In the genomic region with DNA sequence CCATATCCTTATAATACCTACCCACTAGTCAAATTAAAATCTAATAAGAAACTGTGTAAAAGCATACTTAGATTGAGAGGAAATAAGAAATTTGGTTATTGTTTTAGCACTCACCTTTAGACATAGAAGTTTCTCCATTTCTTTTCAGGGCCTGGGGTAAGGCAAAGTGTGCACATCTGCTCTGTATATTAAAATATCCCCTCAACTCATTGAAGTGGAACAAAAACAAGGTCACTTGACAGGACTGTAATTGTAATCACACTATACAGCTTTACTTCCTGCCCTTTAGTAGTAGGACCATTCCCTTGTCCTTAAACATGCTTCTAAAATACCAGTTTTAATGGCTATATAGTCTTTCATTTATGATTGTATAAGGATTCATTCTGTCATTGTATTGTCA, we compare ENCODE assay signal across 16 cellular contexts. TPM values are rescaled to one million over a fixed set of nuclear protein-coding genes. Genes with fewer than 3 reads are reported as not detected.
A peak's percentile ranks its signal among the peaks of the same experiment; 100 is the strongest.
DNase-seq lines count a peak whose midpoint lies in the region; ATAC-seq lines count a peak whose summit lies in the region.
"Had no signal": no experiment of that assay in that cellular context is flagged by ENCODE, and none has a peak within 500 bp of the region (broad histone marks: within the 10 kb centered on the region; RNA-seq: fewer than 3 reads in every experiment).

No MANE protein-coding gene starts in this region.

- CTCF ChIA-PET in activated naive CD4-positive, alpha-beta T cell treated with anti-CD3 and anti-CD28 coated beads for 36 hours (lab: Charles Lee) = interaction anchor here (3.1 kb wide), 1 partner anchor 20 kb away, joined by 17 read pairs; no protein-coding TSS in a partner anchor

- intact Hi-C loops in activated naive CD4-positive, alpha-beta T cell treated with anti-CD3 and anti-CD28 coated beads for 36 hours (cut with micrococcal nuclease) = no loop called here

- H3K27me3 Mint-ChIP-seq in activated naive CD4-positive, alpha-beta T cell treated with anti-CD3 and anti-CD28 coated beads, Interleukin-2, amount 50 U/mL, for 24 hours = no peaks in the 10 kb centered on the region
- no peaks in the 10 kb centered on the region for H3K27me3 Mint-ChIP-seq in activated naive CD4-positive, alpha-beta T cell treated with anti-CD3 and anti-CD28 coated beads for 36 hours (ENCODE audit: low read depth)
- peaks cover 1% of the 10 kb centered on the region for H3K27me3 Mint-ChIP-seq in IgD-negative memory B cell
- no peaks in the 10 kb centered on the region for H3K27me3 Mint-ChIP-seq in activated T-helper 17 cell treated with anti-CD3 and anti-CD28 coated beads, Interleukin-2, amount 50 U/mL, for 72 hours
- H3K27me3 Mint-ChIP-seq in stimulated activated memory B cell treated with anti-CD40 and anti-IgM and Interleukin-4, amounts not matched to agents 10 μg/mL and 1 μg/mL and 100 μg/mL, for 72 hours = no peaks in the 10 kb centered on the region
- H3K27me3 Mint-ChIP-seq: activated CD8-positive, alpha-beta memory T cell treated with anti-CD3 and anti-CD28 coated beads, Interleukin-2, amount 10 ng/mL, durations not matched to agents 7 days and 5 days had no signal

- H3K4me1 Mint-ChIP-seq in activated naive CD4-positive, alpha-beta T cell treated with anti-CD3 and anti-CD28 coated beads, Interleukin-2, amount 50 U/mL, for 24 hours = peaks cover 90% of the 10 kb centered on the region
- H3K4me1 Mint-ChIP-seq in activated naive CD4-positive, alpha-beta T cell treated with anti-CD3 and anti-CD28 coated beads for 36 hours (ENCODE audit: low read depth) = peaks cover 80% of the 10 kb centered on the region
- peaks cover 45 to 50% (median 50%) of the 10 kb centered on the region in 3 donors for H3K4me1 Mint-ChIP-seq in IgD-negative memory B cell
- peaks cover 56% of the 10 kb centered on the region for H3K4me1 Mint-ChIP-seq in activated T-helper 17 cell treated with anti-CD3 and anti-CD28 coated beads, Interleukin-2, amount 50 U/mL, for 72 hours
- peaks cover 63% of the 10 kb centered on the region for H3K4me1 Mint-ChIP-seq in stimulated activated memory B cell treated with anti-CD40 and anti-IgM and Interleukin-4, amounts not matched to agents 10 μg/mL and 1 μg/mL and 100 μg/mL, for 72 hours

- peak overlapping the region; percentile 4 for H3K27ac Mint-ChIP-seq in activated naive CD4-positive, alpha-beta T cell treated with anti-CD3 and anti-CD28 coated beads, Interleukin-2, amount 50 U/mL, for 24 hours
- H3K27ac Mint-ChIP-seq in activated naive CD4-positive, alpha-beta T cell treated with anti-CD3 and anti-CD28 coated beads for 36 hours = no peak overlapping the region
- peak overlapping the region in 2 of 3 donors; percentile 49 to 92 for H3K27ac Mint-ChIP-seq in IgD-negative memory B cell
- H3K27ac Mint-ChIP-seq in activated T-helper 17 cell treated with anti-CD3 and anti-CD28 coated beads, Interleukin-2, amount 50 U/mL, for 72 hours = peak overlapping the region; percentile 48
- H3K27ac Mint-ChIP-seq in stimulated activated memory B cell treated with anti-CD40 and anti-IgM and Interleukin-4, amounts not matched to agents 10 μg/mL and 1 μg/mL and 100 μg/mL, for 72 hours = peak overlapping the region; percentile 83

- H3K4me3 Mint-ChIP-seq in activated naive CD4-positive, alpha-beta T cell treated with anti-CD3 and anti-CD28 coated beads, Interleukin-2, amount 50 U/mL, for 24 hours = no peak overlapping the region
- no peak overlapping the region for H3K4me3 Mint-ChIP-seq in activated naive CD4-positive, alpha-beta T cell treated with anti-CD3 and anti-CD28 coated beads for 36 hours
- peak overlapping the region in 3 of 4 donors; percentile 30 to 88 (median 85) for H3K4me3 Mint-ChIP-seq in IgD-negative memory B cell
- H3K4me3 Mint-ChIP-seq in activated T-helper 17 cell treated with anti-CD3 and anti-CD28 coated beads, Interleukin-2, amount 50 U/mL, for 72 hours = peak overlapping the region; percentile 69
- H3K4me3 Mint-ChIP-seq in stimulated activated memory B cell treated with anti-CD40 and anti-IgM and Interleukin-4, amounts not matched to agents 10 μg/mL and 1 μg/mL and 100 μg/mL, for 72 hours = no peak overlapping the region

- peaks cover 4% of the 10 kb centered on the region for H3K36me3 Mint-ChIP-seq in activated naive CD4-positive, alpha-beta T cell treated with anti-CD3 and anti-CD28 coated beads, Interleukin-2, amount 50 U/mL, for 24 hours
- no peaks in the 10 kb centered on the region for H3K36me3 Mint-ChIP-seq in activated naive CD4-positive, alpha-beta T cell treated with anti-CD3 and anti-CD28 coated beads for 36 hours (ENCODE audit: low read depth)
- peaks cover 4% of the 10 kb centered on the region for H3K36me3 Mint-ChIP-seq in IgD-negative memory B cell
- peaks cover 6% of the 10 kb centered on the region for H3K36me3 Mint-ChIP-seq in activated T-helper 17 cell treated with anti-CD3 and anti-CD28 coated beads, Interleukin-2, amount 50 U/mL, for 72 hours (ENCODE audit: low read depth)
- peaks cover 21% of the 10 kb centered on the region for H3K36me3 Mint-ChIP-seq in stimulated activated memory B cell treated with anti-CD40 and anti-IgM and Interleukin-4, amounts not matched to agents 10 μg/mL and 1 μg/mL and 100 μg/mL, for 72 hours

- no peak for ATAC-seq in activated T-helper 17 cell treated with anti-CD3 and anti-CD28 coated beads, Interleukin-2, amount 50 U/mL, for 72 hours (replicated peaks)
- no peak for ATAC-seq in stimulated activated memory B cell treated with anti-CD40 and anti-IgM and Interleukin-4, amounts not matched to agents 10 μg/mL and 1 μg/mL and 100 μg/mL, for 72 hours
- ATAC-seq in HG03159 (IDR thresholded peaks at IDR 0.05; ENCODE audit: unreplicated experiment) = no peak
- ATAC-seq: activated CD8-positive, alpha-beta memory T cell treated with anti-CD3 and anti-CD28 coated beads, Interleukin-2, amount 10 ng/mL, durations not matched to agents 7 days and 5 days; HepG2 had no signal

- DNase-seq in activated naive CD4-positive, alpha-beta T cell treated with anti-CD3 and anti-CD28 coated beads for 36 hours = no peak
- DNase-seq in hippocampal formation (lab: John Stamatoyannopoulos, UW) (no peak), LoVo (ENCODE audit: low spot score) (no peak)
- DNase-seq: activated CD8-positive, alpha-beta memory T cell treated with anti-CD3 and anti-CD28 coated beads, Interleukin-2, amount 10 ng/mL, durations not matched to agents 7 days and 5 days; activated gamma-delta T cell treated with Interleukin-2 at 50 U/mL for 16 hours; colonic mucosa; GOT3; MG63; NCI-H345; stimulated activated CD8-positive, alpha-beta memory T cell treated with anti-CD3 and anti-CD28 coated beads, Interleukin-4, amount 100 ng/mL, for 48 hours had no signal

- no peaks in the 10 kb centered on the region for H3K9me3 Mint-ChIP-seq in activated naive CD4-positive, alpha-beta T cell treated with anti-CD3 and anti-CD28 coated beads, Interleukin-2, amount 50 U/mL, for 24 hours
- no peaks in the 10 kb centered on the region for H3K9me3 Mint-ChIP-seq in activated naive CD4-positive, alpha-beta T cell treated with anti-CD3 and anti-CD28 coated beads for 36 hours
- H3K9me3 Mint-ChIP-seq in IgD-negative memory B cell = no peaks in the 10 kb centered on the region
- H3K9me3 Mint-ChIP-seq in activated T-helper 17 cell treated with anti-CD3 and anti-CD28 coated beads, Interleukin-2, amount 50 U/mL, for 72 hours = no peaks in the 10 kb centered on the region
- H3K9me3 Mint-ChIP-seq in stimulated activated memory B cell treated with anti-CD40 and anti-IgM and Interleukin-4, amounts not matched to agents 10 μg/mL and 1 μg/mL and 100 μg/mL, for 72 hours = no peaks in the 10 kb centered on the region

RNA-seq across cellular contexts. Expression of gene TGFBR1, which starts 15.3 kb away (rescaled TPM):
- total RNA-seq in activated naive CD4-positive, alpha-beta T cell treated with anti-CD3 and anti-CD28 coated beads for 36 hours = 10 to 100 TPM; 13.7 to 16.9 TPM
- polyA plus RNA-seq in IgD-negative memory B cell = 9.2 TPM
- 10 to 100 TPM; 56.0 to 56.3 TPM for total RNA-seq in activated T-helper 17 cell treated with anti-CD3 and anti-CD28 coated beads, Interleukin-2, amount 50 U/mL, for 72 hours

Comparison
In these comparisons a context has a peak if more than half of its experiments do, and no peak if none do; other contexts are left out.
1. H3K4me3 Mint-ChIP-seq: peak in IgD-negative memory B cell (3 of 4) and activated T-helper 17 cell treated with anti-CD3 and anti-CD28 coated beads, Interleukin-2, amount 50 U/mL, for 72 hours (single experiment); none in activated naive CD4-positive, alpha-beta T cell treated with anti-CD3 and anti-CD28 coated beads, Interleukin-2, amount 50 U/mL, for 24 hours (single experiment), activated naive CD4-positive, alpha-beta T cell treated with anti-CD3 and anti-CD28 coated beads for 36 hours (single experiment) and stimulated activated memory B cell treated with anti-CD40 and anti-IgM and Interleukin-4, amounts not matched to agents 10 μg/mL and 1 μg/mL and 100 μg/mL, for 72 hours (single experiment).